14 cellular contexts compared by ENCODE assay signal in the genomic region with DNA sequence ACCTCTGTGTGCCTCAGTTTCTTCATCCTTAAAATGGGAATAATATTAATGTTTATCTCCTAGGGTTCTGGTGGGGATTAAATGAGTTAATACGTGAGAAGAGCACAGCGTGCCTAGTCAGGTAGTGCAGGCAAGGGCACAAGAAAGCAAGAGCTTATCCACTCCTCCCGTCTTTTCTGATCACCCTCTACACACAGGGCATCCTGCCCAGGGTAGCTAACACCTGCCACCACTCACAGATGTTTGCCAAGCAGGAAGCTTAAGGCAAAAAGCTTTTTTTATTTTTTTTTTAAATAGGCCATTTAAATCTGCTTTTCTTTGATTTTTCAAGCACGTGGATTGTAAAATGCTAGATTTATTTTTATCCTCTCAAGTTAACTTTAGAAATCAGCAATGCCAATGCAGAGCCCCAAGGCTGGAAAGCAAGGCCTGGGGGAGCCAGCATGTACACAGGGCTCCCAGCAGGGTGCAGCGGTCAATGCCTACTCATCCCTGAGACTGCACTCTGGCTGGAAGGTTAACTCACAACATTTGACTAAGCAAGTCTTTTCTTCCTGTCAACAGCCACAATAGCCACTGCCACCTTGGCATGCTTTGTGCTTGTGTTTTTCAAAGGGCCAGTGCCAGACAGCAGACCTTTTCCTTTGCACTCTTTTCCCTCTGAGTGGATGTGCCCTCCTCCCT.
DNase-seq lines count a peak whose midpoint lies in the region; ATAC-seq and TF ChIP-seq lines count a peak whose summit lies in the region.
"Had no signal": no experiment of that assay in that cellular context is flagged by ENCODE, and none has a peak within 500 bp of the region (broad histone marks: within the 10 kb centered on the region; RNA-seq: fewer than 3 reads in every experiment).

No MANE protein-coding gene starts in this region.

- H3K4me3 ChIP-seq in testis, result no peak overlapping the region
- H3K4me3 ChIP-seq: K562 had no signal

- no peaks in the 10 kb centered on the region for H3K36me3 ChIP-seq in testis (ENCODE audit: low read depth, missing control alignments)

- no peak for TF ChIP-seq POLR2A in testis (IDR thresholded peaks at IDR 0.05)

- no peaks in the 10 kb centered on the region for H3K27me3 ChIP-seq in testis

- intact Hi-C loops in testis (cut with DNase I; ENCODE audit: low total_unique reads), result no loop called here

- H3K9me3 ChIP-seq in testis, result no peaks in the 10 kb centered on the region

- no peak overlapping the region for H3K4me3 Mint-ChIP-seq in progenitor cell of endocrine pancreas (ENCODE audit: low read depth)
- H3K4me3 Mint-ChIP-seq: nephron had no signal

- H3K36me3 Mint-ChIP-seq in progenitor cell of endocrine pancreas (ENCODE audit: insufficient read depth), result peaks cover 18% of the 10 kb centered on the region

- H3K27ac Mint-ChIP-seq in progenitor cell of endocrine pancreas, result no peak overlapping the region
- H3K27ac Mint-ChIP-seq: nephron had no signal

- DNase-seq in NCI-H2081 (lab: John Stamatoyannopoulos, UW) (peak; percentile 42 to 70), NCI-H2081 treated with DMSO at 0.1 percent for 48 hours (lab: John Stamatoyannopoulos, UW) (no peak), NCI-H146 treated with DMSO at 0.1 percent for 48 hours (lab: John Stamatoyannopoulos, UW; ENCODE audit: unreplicated experiment) (peak; percentile 41), progenitor cell of endocrine pancreas (ENCODE audit: low spot score, unreplicated experiment) (no peak), SW 1271 (lab: John Stamatoyannopoulos, UW) (no peak), testis (no peak)
- DNase-seq: activated CD4-positive, alpha-beta T cell treated with anti-CD3 and anti-CD28 coated beads for 48 hours; foreskin fibroblast; kidney glomerular epithelial cell; stimulated activated CD4-positive, alpha-beta T cell treated with anti-CD3 and anti-CD28 coated beads, Interleukin-12 subunit alpha, Interleukin-12 subunit beta, amount 100 ng/mL, for 4 hours had no signal

- H3K4me1 Mint-ChIP-seq in progenitor cell of endocrine pancreas (ENCODE audit: low read depth), result no peaks in the 10 kb centered on the region
- H3K4me1 Mint-ChIP-seq: nephron had no signal

- ATAC-seq in GM21526 (IDR thresholded peaks at IDR 0.05; ENCODE audit: low FRiP score, unreplicated experiment), result no peak
- ATAC-seq: K562 had no signal

- WGBS in testis, 2 donors, result 83 to 91% methylated on average over 5 of the region's 5 CpGs

- TF ChIP-seq CTCF in VCaP (conservative IDR thresholded peaks at IDR 0.05) (peak; percentile 69), progenitor cell of endocrine pancreas (IDR thresholded peaks at IDR 0.05; ENCODE audit: unreplicated experiment) (peak; percentile 21), testis (IDR thresholded peaks at IDR 0.05) (no peak)

- H3K4me1 ChIP-seq in testis, result no peaks in the 10 kb centered on the region

- H3K9me3 Mint-ChIP-seq in progenitor cell of endocrine pancreas (ENCODE audit: low read depth), result no peaks in the 10 kb centered on the region
- H3K9me3 Mint-ChIP-seq: nephron had no signal

- no peaks in the 10 kb centered on the region for H3K27me3 Mint-ChIP-seq in progenitor cell of endocrine pancreas

- H3K27ac ChIP-seq in VCaP (peak overlapping the region; percentile 53), testis (no peak overlapping the region)

Comparison
In these comparisons a context has a peak if more than half of its experiments do, and no peak if none do; other contexts are left out.
1. DNase-seq: peak in NCI-H2081 (2 of 2) and NCI-H146 treated with DMSO at 0.1 percent for 48 hours (single experiment); none in NCI-H2081 treated with DMSO at 0.1 percent for 48 hours (single experiment), progenitor cell of endocrine pancreas (single experiment), SW 1271 (0 of 2) and testis (single experiment).
2. CTCF ChIP-seq: peak in VCaP (single experiment) and progenitor cell of endocrine pancreas (single experiment); none in testis (0 of 3).